1 cellular context compared by ENCODE assay signal in the genomic region with DNA sequence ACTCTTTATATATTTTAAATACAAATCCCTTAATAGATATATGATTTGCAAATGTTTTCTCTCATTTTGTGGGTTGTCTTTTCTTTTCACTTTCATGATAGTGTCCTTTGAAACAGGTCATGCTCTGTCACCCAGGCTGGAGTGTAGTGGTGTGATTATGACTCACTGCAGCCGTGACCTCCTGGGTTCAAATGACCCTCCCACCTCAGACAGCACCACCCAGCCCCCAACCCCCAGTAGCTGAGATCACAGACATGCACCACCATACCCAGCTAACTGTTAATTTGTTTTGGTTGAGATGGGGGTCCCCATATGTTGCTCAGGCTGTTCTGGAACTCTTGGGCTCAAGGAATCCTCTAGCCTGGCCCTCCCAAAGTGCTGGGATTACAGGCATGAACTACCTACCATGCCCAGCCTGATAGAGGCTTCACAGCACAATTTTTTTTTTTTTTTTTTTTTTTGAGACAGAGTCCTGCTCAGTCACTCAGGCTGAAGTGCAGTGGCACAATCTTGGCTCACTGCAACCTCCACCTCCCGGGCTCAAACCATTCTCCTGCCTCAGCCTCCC.
TF ChIP-seq lines count a peak whose summit lies in the region.

No MANE protein-coding gene starts in this region.

TF ChIP-seq in HepG2, 621 proteins besides CTCF, POLR2A, EP300 and RAD21 (continued from another document and continues in another):
- TF ChIP-seq, protein P1, sequence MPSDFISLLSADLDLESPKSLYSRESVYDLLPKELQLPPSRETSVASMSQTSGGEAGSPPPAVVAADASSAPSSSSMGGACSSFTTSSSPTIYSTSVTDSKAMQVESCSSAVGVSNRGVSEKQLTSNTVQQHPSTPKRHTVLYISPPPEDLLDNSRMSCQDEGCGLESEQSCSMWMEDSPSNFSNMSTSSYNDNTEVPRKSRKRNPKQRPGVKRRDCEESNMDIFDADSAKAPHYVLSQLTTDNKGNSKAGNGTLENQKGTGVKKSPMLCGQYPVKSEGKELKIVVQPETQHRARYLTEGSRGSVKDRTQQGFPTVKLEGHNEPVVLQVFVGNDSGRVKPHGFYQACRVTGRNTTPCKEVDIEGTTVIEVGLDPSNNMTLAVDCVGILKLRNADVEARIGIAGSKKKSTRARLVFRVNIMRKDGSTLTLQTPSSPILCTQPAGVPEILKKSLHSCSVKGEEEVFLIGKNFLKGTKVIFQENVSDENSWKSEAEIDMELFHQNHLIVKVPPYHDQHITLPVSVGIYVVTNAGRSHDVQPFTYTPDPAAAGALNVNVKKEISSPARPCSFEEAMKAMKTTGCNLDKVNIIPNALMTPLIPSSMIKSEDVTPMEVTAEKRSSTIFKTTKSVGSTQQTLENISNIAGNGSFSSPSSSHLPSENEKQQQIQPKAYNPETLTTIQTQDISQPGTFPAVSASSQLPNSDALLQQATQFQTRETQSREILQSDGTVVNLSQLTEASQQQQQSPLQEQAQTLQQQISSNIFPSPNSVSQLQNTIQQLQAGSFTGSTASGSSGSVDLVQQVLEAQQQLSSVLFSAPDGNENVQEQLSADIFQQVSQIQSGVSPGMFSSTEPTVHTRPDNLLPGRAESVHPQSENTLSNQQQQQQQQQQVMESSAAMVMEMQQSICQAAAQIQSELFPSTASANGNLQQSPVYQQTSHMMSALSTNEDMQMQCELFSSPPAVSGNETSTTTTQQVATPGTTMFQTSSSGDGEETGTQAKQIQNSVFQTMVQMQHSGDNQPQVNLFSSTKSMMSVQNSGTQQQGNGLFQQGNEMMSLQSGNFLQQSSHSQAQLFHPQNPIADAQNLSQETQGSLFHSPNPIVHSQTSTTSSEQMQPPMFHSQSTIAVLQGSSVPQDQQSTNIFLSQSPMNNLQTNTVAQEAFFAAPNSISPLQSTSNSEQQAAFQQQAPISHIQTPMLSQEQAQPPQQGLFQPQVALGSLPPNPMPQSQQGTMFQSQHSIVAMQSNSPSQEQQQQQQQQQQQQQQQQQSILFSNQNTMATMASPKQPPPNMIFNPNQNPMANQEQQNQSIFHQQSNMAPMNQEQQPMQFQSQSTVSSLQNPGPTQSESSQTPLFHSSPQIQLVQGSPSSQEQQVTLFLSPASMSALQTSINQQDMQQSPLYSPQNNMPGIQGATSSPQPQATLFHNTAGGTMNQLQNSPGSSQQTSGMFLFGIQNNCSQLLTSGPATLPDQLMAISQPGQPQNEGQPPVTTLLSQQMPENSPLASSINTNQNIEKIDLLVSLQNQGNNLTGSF (CRISPR knock-in tag; IDR thresholded peaks at IDR 0.05): no peak
- TF ChIP-seq SETDB1 (CRISPR knock-in tag; IDR thresholded peaks at IDR 0.05; ENCODE audit: borderline replicate concordance) (no peak), ZNF124 (CRISPR knock-in tag; IDR thresholded peaks at IDR 0.05) (no peak), FOXC1 (CRISPR knock-in tag; IDR thresholded peaks at IDR 0.05; ENCODE audit: borderline replicate concordance) (no peak), ZNF660 (CRISPR knock-in tag; IDR thresholded peaks at IDR 0.05; ENCODE audit: borderline replicate concordance, low read depth) (no peak), ATRX (CRISPR knock-in tag; IDR thresholded peaks at IDR 0.05; ENCODE audit: borderline replicate concordance) (no peak), ZNF256 (CRISPR knock-in tag; conservative IDR thresholded peaks at IDR 0.05) (no peak), NCOR1 (IDR thresholded peaks at IDR 0.05; ENCODE audit: borderline replicate concordance, low read length) (peak; percentile 53; the same call in 1 of the 2 replicates), ZBTB3 (CRISPR knock-in tag; IDR thresholded peaks at IDR 0.05; ENCODE audit: borderline replicate concordance, low read depth) (no peak), GABPB1 (CRISPR knock-in tag; IDR thresholded peaks at IDR 0.05) (no peak), BHLHE40 (IDR thresholded peaks at IDR 0.05; ENCODE audit: low read length) (no peak), RNF2 (conservative IDR thresholded peaks at IDR 0.05; ENCODE audit: low read depth) (no peak), ZSCAN30 (CRISPR knock-in tag; IDR thresholded peaks at IDR 0.05) (no peak), TOE1 (CRISPR knock-in tag; IDR thresholded peaks at IDR 0.05) (no peak), MAFG (CRISPR knock-in tag; IDR thresholded peaks at IDR 0.05) (no peak), ZNF703 (CRISPR knock-in tag; IDR thresholded peaks at IDR 0.05; ENCODE audit: borderline replicate concordance) (no peak), ZNF451 (CRISPR knock-in tag; IDR thresholded peaks at IDR 0.05) (no peak), ZSCAN12 (CRISPR knock-in tag; IDR thresholded peaks at IDR 0.05) (no peak), RCOR2 (CRISPR knock-in tag; IDR thresholded peaks at IDR 0.05) (no peak), HDAC1 (CRISPR knock-in tag; IDR thresholded peaks at IDR 0.05) (peak; percentile 53), ZNF749 (CRISPR knock-in tag; IDR thresholded peaks at IDR 0.05; ENCODE audit: borderline replicate concordance) (no peak), ZNF776 (CRISPR knock-in tag; IDR thresholded peaks at IDR 0.05) (no peak), KAT2B (IDR thresholded peaks at IDR 0.05; ENCODE audit: borderline replicate concordance, low read depth, low read length) (no peak), PPARG (CRISPR knock-in tag; conservative IDR thresholded peaks at IDR 0.05) (no peak), ZNF709 (CRISPR knock-in tag; IDR thresholded peaks at IDR 0.05) (no peak), ZNF263 (CRISPR knock-in tag; IDR thresholded peaks at IDR 0.05) (no peak), ZNF432 (CRISPR knock-in tag; IDR thresholded peaks at IDR 0.05; ENCODE audit: borderline replicate concordance) (no peak)
- TF ChIP-seq, protein P2, sequence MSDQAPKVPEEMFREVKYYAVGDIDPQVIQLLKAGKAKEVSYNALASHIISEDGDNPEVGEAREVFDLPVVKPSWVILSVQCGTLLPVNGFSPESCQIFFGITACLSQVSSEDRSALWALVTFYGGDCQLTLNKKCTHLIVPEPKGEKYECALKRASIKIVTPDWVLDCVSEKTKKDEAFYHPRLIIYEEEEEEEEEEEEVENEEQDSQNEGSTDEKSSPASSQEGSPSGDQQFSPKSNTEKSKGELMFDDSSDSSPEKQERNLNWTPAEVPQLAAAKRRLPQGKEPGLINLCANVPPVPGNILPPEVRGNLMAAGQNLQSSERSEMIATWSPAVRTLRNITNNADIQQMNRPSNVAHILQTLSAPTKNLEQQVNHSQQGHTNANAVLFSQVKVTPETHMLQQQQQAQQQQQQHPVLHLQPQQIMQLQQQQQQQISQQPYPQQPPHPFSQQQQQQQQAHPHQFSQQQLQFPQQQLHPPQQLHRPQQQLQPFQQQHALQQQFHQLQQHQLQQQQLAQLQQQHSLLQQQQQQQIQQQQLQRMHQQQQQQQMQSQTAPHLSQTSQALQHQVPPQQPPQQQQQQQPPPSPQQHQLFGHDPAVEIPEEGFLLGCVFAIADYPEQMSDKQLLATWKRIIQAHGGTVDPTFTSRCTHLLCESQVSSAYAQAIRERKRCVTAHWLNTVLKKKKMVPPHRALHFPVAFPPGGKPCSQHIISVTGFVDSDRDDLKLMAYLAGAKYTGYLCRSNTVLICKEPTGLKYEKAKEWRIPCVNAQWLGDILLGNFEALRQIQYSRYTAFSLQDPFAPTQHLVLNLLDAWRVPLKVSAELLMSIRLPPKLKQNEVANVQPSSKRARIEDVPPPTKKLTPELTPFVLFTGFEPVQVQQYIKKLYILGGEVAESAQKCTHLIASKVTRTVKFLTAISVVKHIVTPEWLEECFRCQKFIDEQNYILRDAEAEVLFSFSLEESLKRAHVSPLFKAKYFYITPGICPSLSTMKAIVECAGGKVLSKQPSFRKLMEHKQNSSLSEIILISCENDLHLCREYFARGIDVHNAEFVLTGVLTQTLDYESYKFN (CRISPR knock-in tag; conservative IDR thresholded peaks at IDR 0.05): peak; percentile 71
- TF ChIP-seq, protein P3, sequence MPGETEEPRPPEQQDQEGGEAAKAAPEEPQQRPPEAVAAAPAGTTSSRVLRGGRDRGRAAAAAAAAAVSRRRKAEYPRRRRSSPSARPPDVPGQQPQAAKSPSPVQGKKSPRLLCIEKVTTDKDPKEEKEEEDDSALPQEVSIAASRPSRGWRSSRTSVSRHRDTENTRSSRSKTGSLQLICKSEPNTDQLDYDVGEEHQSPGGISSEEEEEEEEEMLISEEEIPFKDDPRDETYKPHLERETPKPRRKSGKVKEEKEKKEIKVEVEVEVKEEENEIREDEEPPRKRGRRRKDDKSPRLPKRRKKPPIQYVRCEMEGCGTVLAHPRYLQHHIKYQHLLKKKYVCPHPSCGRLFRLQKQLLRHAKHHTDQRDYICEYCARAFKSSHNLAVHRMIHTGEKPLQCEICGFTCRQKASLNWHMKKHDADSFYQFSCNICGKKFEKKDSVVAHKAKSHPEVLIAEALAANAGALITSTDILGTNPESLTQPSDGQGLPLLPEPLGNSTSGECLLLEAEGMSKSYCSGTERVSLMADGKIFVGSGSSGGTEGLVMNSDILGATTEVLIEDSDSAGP (CRISPR knock-in tag; IDR thresholded peaks at IDR 0.05; ENCODE audit: borderline replicate concordance): no peak
- TF ChIP-seq, protein P4, sequence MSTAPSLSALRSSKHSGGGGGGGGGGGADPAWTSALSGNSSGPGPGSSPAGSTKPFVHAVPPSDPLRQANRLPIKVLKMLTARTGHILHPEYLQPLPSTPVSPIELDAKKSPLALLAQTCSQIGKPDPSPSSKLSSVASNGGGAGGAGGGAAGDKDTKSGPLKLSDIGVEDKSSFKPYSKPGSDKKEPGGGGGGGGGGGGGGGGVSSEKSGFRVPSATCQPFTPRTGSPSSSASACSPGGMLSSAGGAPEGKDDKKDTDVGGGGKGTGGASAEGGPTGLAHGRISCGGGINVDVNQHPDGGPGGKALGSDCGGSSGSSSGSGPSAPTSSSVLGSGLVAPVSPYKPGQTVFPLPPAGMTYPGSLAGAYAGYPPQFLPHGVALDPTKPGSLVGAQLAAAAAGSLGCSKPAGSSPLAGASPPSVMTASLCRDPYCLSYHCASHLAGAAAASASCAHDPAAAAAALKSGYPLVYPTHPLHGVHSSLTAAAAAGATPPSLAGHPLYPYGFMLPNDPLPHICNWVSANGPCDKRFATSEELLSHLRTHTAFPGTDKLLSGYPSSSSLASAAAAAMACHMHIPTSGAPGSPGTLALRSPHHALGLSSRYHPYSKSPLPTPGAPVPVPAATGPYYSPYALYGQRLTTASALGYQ (CRISPR knock-in tag; IDR thresholded peaks at IDR 0.05): no peak
- TF ChIP-seq, protein P5, sequence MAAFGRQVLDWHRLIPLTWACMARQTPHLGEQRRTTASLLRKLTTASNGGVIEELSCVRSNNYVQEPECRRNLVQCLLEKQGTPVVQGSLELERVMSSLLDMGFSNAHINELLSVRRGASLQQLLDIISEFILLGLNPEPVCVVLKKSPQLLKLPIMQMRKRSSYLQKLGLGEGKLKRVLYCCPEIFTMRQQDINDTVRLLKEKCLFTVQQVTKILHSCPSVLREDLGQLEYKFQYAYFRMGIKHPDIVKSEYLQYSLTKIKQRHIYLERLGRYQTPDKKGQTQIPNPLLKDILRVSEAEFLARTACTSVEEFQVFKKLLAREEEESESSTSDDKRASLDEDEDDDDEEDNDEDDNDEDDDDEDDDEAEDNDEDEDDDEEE (CRISPR knock-in tag; IDR thresholded peaks at IDR 0.05): no peak
- TF ChIP-seq, protein P6, sequence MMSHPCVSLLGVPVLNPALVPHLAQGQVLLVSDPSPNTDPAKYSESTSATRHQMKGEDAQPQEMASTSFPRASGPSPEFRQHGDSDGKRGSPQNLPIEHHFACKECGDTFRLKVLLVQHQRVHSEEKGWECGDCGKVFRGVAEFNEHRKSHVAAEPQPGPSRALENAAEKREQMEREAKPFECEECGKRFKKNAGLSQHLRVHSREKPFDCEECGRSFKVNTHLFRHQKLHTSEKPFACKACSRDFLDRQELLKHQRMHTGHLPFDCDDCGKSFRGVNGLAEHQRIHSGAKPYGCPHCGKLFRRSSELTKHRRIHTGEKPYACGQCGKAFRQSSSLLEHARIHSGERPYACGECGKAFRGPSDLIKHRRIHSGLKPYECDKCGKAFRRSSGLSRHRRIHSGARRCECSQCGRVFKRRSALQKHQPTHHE (CRISPR knock-in tag; IDR thresholded peaks at IDR 0.05; ENCODE audit: borderline replicate concordance): no peak
- TF ChIP-seq, protein P7, sequence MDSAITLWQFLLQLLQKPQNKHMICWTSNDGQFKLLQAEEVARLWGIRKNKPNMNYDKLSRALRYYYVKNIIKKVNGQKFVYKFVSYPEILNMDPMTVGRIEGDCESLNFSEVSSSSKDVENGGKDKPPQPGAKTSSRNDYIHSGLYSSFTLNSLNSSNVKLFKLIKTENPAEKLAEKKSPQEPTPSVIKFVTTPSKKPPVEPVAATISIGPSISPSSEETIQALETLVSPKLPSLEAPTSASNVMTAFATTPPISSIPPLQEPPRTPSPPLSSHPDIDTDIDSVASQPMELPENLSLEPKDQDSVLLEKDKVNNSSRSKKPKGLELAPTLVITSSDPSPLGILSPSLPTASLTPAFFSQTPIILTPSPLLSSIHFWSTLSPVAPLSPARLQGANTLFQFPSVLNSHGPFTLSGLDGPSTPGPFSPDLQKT (CRISPR knock-in tag; IDR thresholded peaks at IDR 0.05; ENCODE audit: borderline replicate concordance): no peak
- TF ChIP-seq, protein P8, sequence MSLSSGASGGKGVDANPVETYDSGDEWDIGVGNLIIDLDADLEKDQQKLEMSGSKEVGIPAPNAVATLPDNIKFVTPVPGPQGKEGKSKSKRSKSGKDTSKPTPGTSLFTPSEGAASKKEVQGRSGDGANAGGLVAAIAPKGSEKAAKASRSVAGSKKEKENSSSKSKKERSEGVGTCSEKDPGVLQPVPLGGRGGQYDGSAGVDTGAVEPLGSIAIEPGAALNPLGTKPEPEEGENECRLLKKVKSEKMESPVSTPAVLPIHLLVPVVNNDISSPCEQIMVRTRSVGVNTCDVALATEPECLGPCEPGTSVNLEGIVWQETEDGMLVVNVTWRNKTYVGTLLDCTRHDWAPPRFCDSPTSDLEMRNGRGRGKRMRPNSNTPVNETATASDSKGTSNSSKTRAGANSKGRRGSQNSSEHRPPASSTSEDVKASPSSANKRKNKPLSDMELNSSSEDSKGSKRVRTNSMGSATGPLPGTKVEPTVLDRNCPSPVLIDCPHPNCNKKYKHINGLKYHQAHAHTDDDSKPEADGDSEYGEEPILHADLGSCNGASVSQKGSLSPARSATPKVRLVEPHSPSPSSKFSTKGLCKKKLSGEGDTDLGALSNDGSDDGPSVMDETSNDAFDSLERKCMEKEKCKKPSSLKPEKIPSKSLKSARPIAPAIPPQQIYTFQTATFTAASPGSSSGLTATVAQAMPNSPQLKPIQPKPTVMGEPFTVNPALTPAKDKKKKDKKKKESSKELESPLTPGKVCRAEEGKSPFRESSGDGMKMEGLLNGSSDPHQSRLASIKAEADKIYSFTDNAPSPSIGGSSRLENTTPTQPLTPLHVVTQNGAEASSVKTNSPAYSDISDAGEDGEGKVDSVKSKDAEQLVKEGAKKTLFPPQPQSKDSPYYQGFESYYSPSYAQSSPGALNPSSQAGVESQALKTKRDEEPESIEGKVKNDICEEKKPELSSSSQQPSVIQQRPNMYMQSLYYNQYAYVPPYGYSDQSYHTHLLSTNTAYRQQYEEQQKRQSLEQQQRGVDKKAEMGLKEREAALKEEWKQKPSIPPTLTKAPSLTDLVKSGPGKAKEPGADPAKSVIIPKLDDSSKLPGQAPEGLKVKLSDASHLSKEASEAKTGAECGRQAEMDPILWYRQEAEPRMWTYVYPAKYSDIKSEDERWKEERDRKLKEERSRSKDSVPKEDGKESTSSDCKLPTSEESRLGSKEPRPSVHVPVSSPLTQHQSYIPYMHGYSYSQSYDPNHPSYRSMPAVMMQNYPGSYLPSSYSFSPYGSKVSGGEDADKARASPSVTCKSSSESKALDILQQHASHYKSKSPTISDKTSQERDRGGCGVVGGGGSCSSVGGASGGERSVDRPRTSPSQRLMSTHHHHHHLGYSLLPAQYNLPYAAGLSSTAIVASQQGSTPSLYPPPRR (CRISPR knock-in tag; IDR thresholded peaks at IDR 0.05; ENCODE audit: borderline replicate concordance): peak; percentile 29; the same call in 1 of the 2 replicates
